ENCODE assay signal across 8 cellular contexts in genomic region chr10:59175538-59176240, GRCh38. TPM values are rescaled to one million over a fixed set of nuclear protein-coding genes. Genes with fewer than 3 reads are reported as not detected.
DNase-seq lines count a peak whose midpoint lies in the region; ATAC-seq and TF ChIP-seq lines count a peak whose summit lies in the region.

No MANE protein-coding gene starts in this region.

- H3K4me3 ChIP-seq in GM12865 (ENCODE audit: low read depth, low read length) (peak overlapping the region; percentile 65), hepatocyte (peak overlapping the region; percentile 44), retinal pigment epithelial cell (ENCODE audit: low read length) (peak overlapping the region; percentile 38)

- H3K9me3 ChIP-seq in hepatocyte (ENCODE audit: low read depth), result no peaks in the 10 kb centered on the region

- TF ChIP-seq CTCF in GM12865 (IDR thresholded peaks at IDR 0.05; ENCODE audit: insufficient read depth, low read depth, low read length, missing control alignments) (no peak), hepatocyte (IDR thresholded peaks at IDR 0.05; ENCODE audit: poor library complexity) (no peak), retinal pigment epithelial cell (conservative IDR thresholded peaks at IDR 0.05; ENCODE audit: low read depth, low read length) (no peak)

- WGBS in hepatocyte (ENCODE audit: low lambda C conversion rate, missing lambda C conversion rate), result 11% methylated on average over 26 of the region's 26 CpGs

- peak overlapping the region; percentile 91 for H3K4me2 ChIP-seq in hepatocyte

- H2AFZ ChIP-seq in hepatocyte, result peak overlapping the region; percentile 74

- no peaks in the 10 kb centered on the region for H3K4me1 ChIP-seq in hepatocyte (ENCODE audit: insufficient read depth)

- H3K27ac ChIP-seq in hepatocyte, result peak overlapping the region; percentile 38

- peaks cover 29% of the 10 kb centered on the region for H3K79me2 ChIP-seq in hepatocyte

- no peak for ATAC-seq in HG02885 (IDR thresholded peaks at IDR 0.05; ENCODE audit: poor library complexity, unreplicated experiment)
- no peak for ATAC-seq in activated CD4-positive, CD25-positive, alpha-beta regulatory T cell treated with anti-CD3 and anti-CD28 coated beads, Interleukin-2, amount 50 U/mL, for 24 hours

- no peaks in the 10 kb centered on the region for H4K20me1 ChIP-seq in hepatocyte (ENCODE audit: insufficient read depth, poor library complexity, severe bottlenecking)

- H3K36me3 ChIP-seq in hepatocyte (replicated peaks; ENCODE audit: insufficient read depth, low read depth), result no peaks in the 10 kb centered on the region

- H3K27me3 ChIP-seq in hepatocyte, result no peaks in the 10 kb centered on the region

- no peaks in the 10 kb centered on the region for H3K9me2 ChIP-seq in hepatocyte (replicated peaks; ENCODE audit: insufficient read depth)

- peak; percentile 17 for DNase-seq in GM12865 (ENCODE audit: low read depth)
- DNase-seq in hepatocyte (ENCODE audit: low spot score), result peak; percentile 22
- DNase-seq in retinal pigment epithelial cell (ENCODE audit: low read depth), result no peak
- no peak for DNase-seq in NCI-H226
- DNase-seq in activated CD4-positive, alpha-beta T cell treated with anti-CD3 and anti-CD28 coated beads for 4 hours, result no peak

TF ChIP-seq in PFSK-1, 5 proteins besides CTCF, POLR2A, EP300 and RAD21:
- TF ChIP-seq FOXP2 (optimal IDR thresholded peaks at IDR 0.05; ENCODE audit: borderline replicate concordance, extremely low read depth, extremely low read length, insufficient read depth), result no peak
- peak; percentile 55; the same call in 1 of the 2 replicates for TF ChIP-seq TAF1 (IDR thresholded peaks at IDR 0.05; ENCODE audit: borderline replicate concordance, insufficient read depth, low read length)
- peak; percentile 24; the same call in 1 of the 2 replicates for TF ChIP-seq POLR2AphosphoS5 (IDR thresholded peaks at IDR 0.05; ENCODE audit: low read depth, low read length)
- TF ChIP-seq, protein P1, sequence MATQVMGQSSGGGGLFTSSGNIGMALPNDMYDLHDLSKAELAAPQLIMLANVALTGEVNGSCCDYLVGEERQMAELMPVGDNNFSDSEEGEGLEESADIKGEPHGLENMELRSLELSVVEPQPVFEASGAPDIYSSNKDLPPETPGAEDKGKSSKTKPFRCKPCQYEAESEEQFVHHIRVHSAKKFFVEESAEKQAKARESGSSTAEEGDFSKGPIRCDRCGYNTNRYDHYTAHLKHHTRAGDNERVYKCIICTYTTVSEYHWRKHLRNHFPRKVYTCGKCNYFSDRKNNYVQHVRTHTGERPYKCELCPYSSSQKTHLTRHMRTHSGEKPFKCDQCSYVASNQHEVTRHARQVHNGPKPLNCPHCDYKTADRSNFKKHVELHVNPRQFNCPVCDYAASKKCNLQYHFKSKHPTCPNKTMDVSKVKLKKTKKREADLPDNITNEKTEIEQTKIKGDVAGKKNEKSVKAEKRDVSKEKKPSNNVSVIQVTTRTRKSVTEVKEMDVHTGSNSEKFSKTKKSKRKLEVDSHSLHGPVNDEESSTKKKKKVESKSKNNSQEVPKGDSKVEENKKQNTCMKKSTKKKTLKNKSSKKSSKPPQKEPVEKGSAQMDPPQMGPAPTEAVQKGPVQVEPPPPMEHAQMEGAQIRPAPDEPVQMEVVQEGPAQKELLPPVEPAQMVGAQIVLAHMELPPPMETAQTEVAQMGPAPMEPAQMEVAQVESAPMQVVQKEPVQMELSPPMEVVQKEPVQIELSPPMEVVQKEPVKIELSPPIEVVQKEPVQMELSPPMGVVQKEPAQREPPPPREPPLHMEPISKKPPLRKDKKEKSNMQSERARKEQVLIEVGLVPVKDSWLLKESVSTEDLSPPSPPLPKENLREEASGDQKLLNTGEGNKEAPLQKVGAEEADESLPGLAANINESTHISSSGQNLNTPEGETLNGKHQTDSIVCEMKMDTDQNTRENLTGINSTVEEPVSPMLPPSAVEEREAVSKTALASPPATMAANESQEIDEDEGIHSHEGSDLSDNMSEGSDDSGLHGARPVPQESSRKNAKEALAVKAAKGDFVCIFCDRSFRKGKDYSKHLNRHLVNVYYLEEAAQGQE (IDR thresholded peaks at IDR 0.05; ENCODE audit: insufficient read depth in 1 of 2, low read depth in 2 of 2, low read length in 2 of 2), result no peak
- TF ChIP-seq SIN3A (IDR thresholded peaks at IDR 0.05; ENCODE audit: borderline replicate concordance, insufficient read depth, low read length), result peak; percentile 93; the same call in 1 of the 2 replicates

RNA-seq across cellular contexts. Expression of gene PHYHIPL, which starts 0.8 kb away (rescaled TPM):
- polyA plus RNA-seq in PFSK-1 (2012; ENCODE audit: insufficient read length, low read depth), result 13.1 TPM
- total RNA-seq in hepatocyte, result 5.9 and 39.3 TPM in 2 replicates
- 5.0 and 6.8 TPM in 2 replicates for polyA plus RNA-seq in hepatocyte

Comparison
In these comparisons a context has a peak if more than half of its experiments do, and no peak if none do; other contexts are left out.
1. DNase-seq: peak in GM12865 (single experiment) and hepatocyte (single experiment); none in retinal pigment epithelial cell (single experiment), NCI-H226 (single experiment) and activated CD4-positive, alpha-beta T cell treated with anti-CD3 and anti-CD28 coated beads for 4 hours (0 of 2).
2. Peak in every context shown above with its lines, with median percentiles within 50 percentile points of each other: H3K4me3 ChIP-seq.